Comparison of ENCODE assay signal across 15 cellular contexts in the genomic region with DNA sequence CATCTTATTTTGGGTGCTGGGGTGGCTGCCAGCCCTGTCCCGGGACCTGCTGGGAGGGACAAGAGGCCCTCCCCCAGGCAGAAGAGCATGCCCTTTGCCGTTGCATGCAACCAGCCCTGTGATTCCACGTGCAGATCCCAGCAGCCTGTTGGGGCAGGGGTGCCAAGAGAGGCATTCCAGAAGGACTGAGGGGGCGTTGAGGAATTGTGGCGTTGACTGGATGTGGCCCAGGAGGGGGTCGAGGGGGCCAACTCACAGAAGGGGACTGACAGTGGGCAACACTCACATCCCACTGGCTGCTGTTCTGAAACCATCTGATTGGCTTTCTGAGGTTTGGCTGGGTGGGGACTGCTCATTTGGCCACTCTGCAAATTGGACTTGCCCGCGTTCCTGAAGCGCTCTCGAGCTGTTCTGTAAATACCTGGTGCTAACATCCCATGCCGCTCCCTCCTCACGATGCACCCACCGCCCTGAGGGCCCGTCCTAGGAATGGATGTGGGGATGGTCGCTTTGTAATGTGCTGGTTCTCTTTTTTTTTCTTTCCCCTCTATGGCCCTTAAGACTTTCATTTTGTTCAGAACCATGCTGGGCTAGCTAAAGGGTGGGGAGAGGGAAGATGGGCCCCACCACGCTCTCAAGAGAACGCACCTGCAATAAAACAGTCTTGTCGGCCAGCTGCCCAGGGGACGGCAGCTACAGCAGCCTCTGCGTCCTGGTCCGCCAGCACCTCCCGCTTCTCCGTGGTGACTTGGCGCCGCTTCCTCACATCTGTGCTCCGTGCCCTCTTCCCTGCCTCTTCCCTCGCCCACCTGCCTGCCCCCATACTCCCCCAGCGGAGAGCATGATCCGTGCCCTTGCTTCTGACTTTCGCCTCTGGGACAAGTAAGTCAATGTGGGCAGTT. TPM values are rescaled to one million over a fixed set of nuclear protein-coding genes. Genes with fewer than 3 reads are reported as not detected.
DNase-seq lines count a peak whose midpoint lies in the region; ATAC-seq and TF ChIP-seq lines count a peak whose summit lies in the region.
"Had no signal": no experiment of that assay in that cellular context is flagged by ENCODE, and none has a peak within 500 bp of the region (broad histone marks: within the 10 kb centered on the region; RNA-seq: fewer than 3 reads in every experiment).

No MANE protein-coding gene starts in this region.

- no peak overlapping the region for H3K4me3 ChIP-seq in Peyer's patch
- no peak overlapping the region for H3K4me3 ChIP-seq in right cardiac atrium (ENCODE audit: low read length)

- H3K4me1 ChIP-seq in Peyer's patch (peaks cover 0 to 16% (median 10%) of the 10 kb centered on the region in 4 donors), right cardiac atrium (ENCODE audit: control insufficient read depth, insufficient read depth, low read length) (peaks cover 5% of the 10 kb centered on the region)

- no peak for TF ChIP-seq CTCF in Peyer's patch (IDR thresholded peaks at IDR 0.05)

- H3K36me3 ChIP-seq in Peyer's patch, result peaks cover 0 to 53% (median 0%) of the 10 kb centered on the region in 3 donors

- no peak overlapping the region for H3K27ac ChIP-seq in Peyer's patch
- H3K27ac ChIP-seq in right cardiac atrium (ENCODE audit: low read length), result no peak overlapping the region

- H3K4me1 Mint-ChIP-seq in activated naive CD8-positive, alpha-beta T cell treated with anti-CD3 and anti-CD28 coated beads, Interleukin-2, amount 10 ng/mL, durations not matched to agents 7 days and 5 days, result peaks cover 44% of the 10 kb centered on the region
- peaks cover 67% of the 10 kb centered on the region for H3K4me1 Mint-ChIP-seq in activated naive CD8-positive, alpha-beta T cell treated with anti-CD3 and anti-CD28 coated beads for 36 hours
- peaks cover 76% of the 10 kb centered on the region for H3K4me1 Mint-ChIP-seq in stimulated activated naive CD8-positive, alpha-beta T cell treated with anti-CD3 and anti-CD28 coated beads, Interleukin-15, Interleukin-2, amounts not matched to agents 100 ng/mL and 50 ng/mL, for 24 hours (ENCODE audit: low read depth)

- H3K9me3 ChIP-seq in Peyer's patch, result no peaks in the 10 kb centered on the region
- H3K9me3 ChIP-seq in right cardiac atrium (ENCODE audit: control insufficient read depth, low read length), result no peaks in the 10 kb centered on the region

- ATAC-seq in activated naive CD8-positive, alpha-beta T cell treated with anti-CD3 and anti-CD28 coated beads, Interleukin-2, amount 10 ng/mL, durations not matched to agents 7 days and 5 days (ENCODE audit: low read depth), result no peak
- no peak for ATAC-seq in right cardiac atrium

- no peaks in the 10 kb centered on the region for H3K27me3 Mint-ChIP-seq in activated naive CD8-positive, alpha-beta T cell treated with anti-CD3 and anti-CD28 coated beads, Interleukin-2, amount 10 ng/mL, durations not matched to agents 7 days and 5 days
- H3K27me3 Mint-ChIP-seq in activated naive CD8-positive, alpha-beta T cell treated with anti-CD3 and anti-CD28 coated beads for 36 hours, result no peaks in the 10 kb centered on the region
- no peaks in the 10 kb centered on the region for H3K27me3 Mint-ChIP-seq in stimulated activated naive CD8-positive, alpha-beta T cell treated with anti-CD3 and anti-CD28 coated beads, Interleukin-15, Interleukin-2, amounts not matched to agents 100 ng/mL and 50 ng/mL, for 24 hours

- POLR2A ChIA-PET in activated naive CD8-positive, alpha-beta T cell treated with anti-CD3 and anti-CD28 coated beads, Interleukin-2, amount 10 ng/mL, durations not matched to agents 7 days and 5 days (lab: Charles Lee), result interaction anchor here (0.8 to 4.7 kb wide), 5 partner anchors 8 to 52 kb away, joined by 3 to 142 read pairs (median 15); a partner anchor contains a TSS

- H3K27me3 ChIP-seq in Peyer's patch (no peaks in the 10 kb centered on the region), right cardiac atrium (ENCODE audit: control insufficient read depth, insufficient read depth) (no peaks in the 10 kb centered on the region)

- H3K27ac Mint-ChIP-seq in activated naive CD8-positive, alpha-beta T cell treated with anti-CD3 and anti-CD28 coated beads, Interleukin-2, amount 10 ng/mL, durations not matched to agents 7 days and 5 days, result no peak overlapping the region
- no peak overlapping the region for H3K27ac Mint-ChIP-seq in activated naive CD8-positive, alpha-beta T cell treated with anti-CD3 and anti-CD28 coated beads for 36 hours
- peak overlapping the region; percentile 54 for H3K27ac Mint-ChIP-seq in stimulated activated naive CD8-positive, alpha-beta T cell treated with anti-CD3 and anti-CD28 coated beads, Interleukin-15, Interleukin-2, amounts not matched to agents 100 ng/mL and 50 ng/mL, for 24 hours

- DNase-seq in activated naive CD8-positive, alpha-beta T cell treated with anti-CD3 and anti-CD28 coated beads, Interleukin-2, amount 10 ng/mL, durations not matched to agents 7 days and 5 days, result peak; percentile 30
- no peak for DNase-seq in activated naive CD8-positive, alpha-beta T cell treated with anti-CD3 and anti-CD28 coated beads for 36 hours
- DNase-seq in Peyer's patch (peak in 2 of 3 donors; percentile 13 to 41), right cardiac atrium (peak; percentile 11 to 53 (median 28)), HuH-7.5 (ENCODE audit: low spot score) (no peak), SK-N-DZ (ENCODE audit: low spot score) (no peak), NCI-H748 treated with DMSO at 0.1 percent for 48 hours (lab: John Stamatoyannopoulos, UW) (no peak)
- DNase-seq: hypothalamus; NCI-H1092 treated with DMSO at 0.1 percent for 48 hours; NCI-H510A; SHP77 treated with DMSO at 0.1 percent for 48 hours; stimulated activated CD4-positive, alpha-beta T cell treated with anti-CD3 and anti-CD28 coated beads, Interleukin-1b, Interleukin-23, amount 100 ng/mL, for 48 hours; stimulated activated naive CD4-positive, alpha-beta T cell treated with Interleukin-2 at 50 U/mL for 16 hours had no signal

- H3K4me3 Mint-ChIP-seq in activated naive CD8-positive, alpha-beta T cell treated with anti-CD3 and anti-CD28 coated beads, Interleukin-2, amount 10 ng/mL, durations not matched to agents 7 days and 5 days, result no peak overlapping the region
- no peak overlapping the region for H3K4me3 Mint-ChIP-seq in activated naive CD8-positive, alpha-beta T cell treated with anti-CD3 and anti-CD28 coated beads for 36 hours
- peak overlapping the region; percentile 2 for H3K4me3 Mint-ChIP-seq in stimulated activated naive CD8-positive, alpha-beta T cell treated with anti-CD3 and anti-CD28 coated beads, Interleukin-15, Interleukin-2, amounts not matched to agents 100 ng/mL and 50 ng/mL, for 24 hours

- intact Hi-C loops in right cardiac atrium (cut with DNase I), result loop anchor here in 2 of 4 donors (10.0 kb wide), 2 partner anchors 55 to 235 kb away; a partner anchor contains a TSS

- no peaks in the 10 kb centered on the region for H3K9me3 Mint-ChIP-seq in activated naive CD8-positive, alpha-beta T cell treated with anti-CD3 and anti-CD28 coated beads, Interleukin-2, amount 10 ng/mL, durations not matched to agents 7 days and 5 days
- no peaks in the 10 kb centered on the region for H3K9me3 Mint-ChIP-seq in activated naive CD8-positive, alpha-beta T cell treated with anti-CD3 and anti-CD28 coated beads for 36 hours
- no peaks in the 10 kb centered on the region for H3K9me3 Mint-ChIP-seq in stimulated activated naive CD8-positive, alpha-beta T cell treated with anti-CD3 and anti-CD28 coated beads, Interleukin-15, Interleukin-2, amounts not matched to agents 100 ng/mL and 50 ng/mL, for 24 hours

- peaks cover 31% of the 10 kb centered on the region for H3K36me3 Mint-ChIP-seq in activated naive CD8-positive, alpha-beta T cell treated with anti-CD3 and anti-CD28 coated beads, Interleukin-2, amount 10 ng/mL, durations not matched to agents 7 days and 5 days
- peaks cover 49% of the 10 kb centered on the region for H3K36me3 Mint-ChIP-seq in activated naive CD8-positive, alpha-beta T cell treated with anti-CD3 and anti-CD28 coated beads for 36 hours
- peaks cover 64% of the 10 kb centered on the region for H3K36me3 Mint-ChIP-seq in stimulated activated naive CD8-positive, alpha-beta T cell treated with anti-CD3 and anti-CD28 coated beads, Interleukin-15, Interleukin-2, amounts not matched to agents 100 ng/mL and 50 ng/mL, for 24 hours (ENCODE audit: low read depth)

- no peak for TF ChIP-seq POLR2A in Peyer's patch (IDR thresholded peaks at IDR 0.05)

- WGBS in right cardiac atrium, result 73% methylated on average over 30 of the region's 30 CpGs

RNA-seq across cellular contexts. Expression of a gene that starts 8.6 kb away (rescaled TPM):
- total RNA-seq in activated naive CD8-positive, alpha-beta T cell treated with anti-CD3 and anti-CD28 coated beads, Interleukin-2, amount 10 ng/mL, durations not matched to agents 7 days and 5 days, result 100 to 1,000 TPM; 485 to 503 TPM
- 100 to 1,000 TPM; 567 TPM for total RNA-seq in activated naive CD8-positive, alpha-beta T cell treated with anti-CD3 and anti-CD28 coated beads for 36 hours
- total RNA-seq in Peyer's patch (100 to 1,000 TPM; 134 to 282 (median 237) TPM), right cardiac atrium (100 to 1,000 TPM; 232 to 357 (median 343) TPM)
- polyA plus RNA-seq in right cardiac atrium, result 365 TPM
- 185 and 254 TPM in 2 replicates for polyA plus RNA-seq in SK-N-DZ (2014; cell fraction: cytosol; rRNA removed)
- polyA plus RNA-seq in SK-N-DZ (2014; cell fraction: nucleus; rRNA removed), result 86.7 and 103 TPM in 2 replicates

RNA-seq across cellular contexts. Expression of a gene that starts 15.1 kb away (rescaled TPM):
- total RNA-seq in activated naive CD8-positive, alpha-beta T cell treated with anti-CD3 and anti-CD28 coated beads, Interleukin-2, amount 10 ng/mL, durations not matched to agents 7 days and 5 days, result 1 to 10 TPM; 8.0 to 8.5 TPM
- total RNA-seq in activated naive CD8-positive, alpha-beta T cell treated with anti-CD3 and anti-CD28 coated beads for 36 hours, result 10 to 100 TPM; 43.9 to 46.7 TPM
- total RNA-seq in Peyer's patch (1 to 10 TPM in 2 of 4 donors, not detected in 2; 3.4 to 5.8 TPM), right cardiac atrium (10 to 100 TPM in 2 of 4 donors, 1 to 10 TPM in 2; 7.6 to 13.5 (median 9.5) TPM)
- polyA plus RNA-seq in right cardiac atrium, result 6.7 TPM
- 0.15 and 0.72 TPM in 2 replicates for polyA plus RNA-seq in SK-N-DZ (2014; cell fraction: cytosol; rRNA removed)
- polyA plus RNA-seq in SK-N-DZ (2014; cell fraction: nucleus; rRNA removed), result 0.50 and 0.57 TPM in 2 replicates

RNA-seq across cellular contexts. Expression of a gene that starts 26.2 kb away (rescaled TPM):
- total RNA-seq in activated naive CD8-positive, alpha-beta T cell treated with anti-CD3 and anti-CD28 coated beads, Interleukin-2, amount 10 ng/mL, durations not matched to agents 7 days and 5 days, result 1 to 10 TPM in 1 of 2 experiments, not detected in 1; 2.4 TPM
- 10 to 100 TPM; 20.4 to 21.3 TPM for total RNA-seq in activated naive CD8-positive, alpha-beta T cell treated with anti-CD3 and anti-CD28 coated beads for 36 hours
- total RNA-seq in Peyer's patch, result not detected
- 1 to 10 TPM; 3.0 to 7.4 (median 4.7) TPM for total RNA-seq in right cardiac atrium
- polyA plus RNA-seq in right cardiac atrium, result not detected
- polyA plus RNA-seq in SK-N-DZ (2014; cell fraction: cytosol; rRNA removed), result not detected in 2 replicates
- polyA plus RNA-seq in SK-N-DZ (2014; cell fraction: nucleus; rRNA removed), result not detected in 2 replicates
- total RNA-seq: epithelial cell of proximal tubule had no signal

RNA-seq across cellular contexts. Expression of a gene that starts 51.2 kb away (rescaled TPM):
- total RNA-seq in activated naive CD8-positive, alpha-beta T cell treated with anti-CD3 and anti-CD28 coated beads, Interleukin-2, amount 10 ng/mL, durations not matched to agents 7 days and 5 days, result under 1 TPM; 0.42 to 0.48 TPM
- total RNA-seq in activated naive CD8-positive, alpha-beta T cell treated with anti-CD3 and anti-CD28 coated beads for 36 hours, result 1 to 10 TPM; 3.7 to 3.9 TPM
- total RNA-seq in Peyer's patch, result 1 to 10 TPM in 2 of 4 donors, under 1 TPM in 2; 0.53 to 2.3 (median 1.4) TPM
- 10 to 100 TPM; 24.6 to 46.5 (median 37.2) TPM for total RNA-seq in right cardiac atrium
- 28.3 TPM for polyA plus RNA-seq in right cardiac atrium
- polyA plus RNA-seq in SK-N-DZ (2014; cell fraction: cytosol; rRNA removed), result 3.1 and 6.6 TPM in 2 replicates
- polyA plus RNA-seq in SK-N-DZ (2014; cell fraction: nucleus; rRNA removed), result 3.2 and 5.7 TPM in 2 replicates
- total RNA-seq: epithelial cell of proximal tubule had no signal

Comparison
In these comparisons a context has a peak if more than half of its experiments do, and no peak if none do; other contexts are left out.
1. DNase-seq: peak in activated naive CD8-positive, alpha-beta T cell treated with anti-CD3 and anti-CD28 coated beads, Interleukin-2, amount 10 ng/mL, durations not matched to agents 7 days and 5 days (single experiment), Peyer's patch (2 of 3) and right cardiac atrium (3 of 3); none in activated naive CD8-positive, alpha-beta T cell treated with anti-CD3 and anti-CD28 coated beads for 36 hours (single experiment), HuH-7.5 (single experiment), SK-N-DZ (single experiment) and NCI-H748 treated with DMSO at 0.1 percent for 48 hours (single experiment).